Comparison of ENCODE assay signal across 11 cellular contexts in genomic region chr1:110239491-110240430, GRCh38. TPM values are rescaled to one million over a fixed set of nuclear protein-coding genes. Genes with fewer than 3 reads are reported as not detected.
A peak's percentile ranks its signal among the peaks of the same experiment; 100 is the strongest.
DNase-seq lines count a peak whose midpoint lies in the region; ATAC-seq, FAIRE-seq and TF ChIP-seq lines count a peak whose summit lies in the region.
"Had no signal": no experiment of that assay in that cellular context is flagged by ENCODE, and none has a peak within 500 bp of the region (broad histone marks: within the 10 kb centered on the region; RNA-seq: fewer than 3 reads in every experiment).

No MANE protein-coding gene starts in this region.

- H3K4me3 Mint-ChIP-seq in activated T-helper 17 cell treated with anti-CD3 and anti-CD28 coated beads, Interleukin-2, amount 50 U/mL, for 72 hours: no peak overlapping the region
- no peak overlapping the region for H3K4me3 Mint-ChIP-seq in naive B cell
- H3K4me3 Mint-ChIP-seq in T-cell: no peak overlapping the region
- H3K4me3 Mint-ChIP-seq: activated CD4-positive, alpha-beta memory T cell treated with anti-CD3 and anti-CD28 coated beads, Interleukin-2, amount 10 ng/mL, durations not matched to agents 7 days and 5 days; activated naive CD8-positive, alpha-beta T cell treated with anti-CD3 and anti-CD28 coated beads, Interleukin-2, amount 10 ng/mL, durations not matched to agents 7 days and 5 days had no signal

- peaks cover 18% of the 10 kb centered on the region for H3K36me3 Mint-ChIP-seq in activated T-helper 17 cell treated with anti-CD3 and anti-CD28 coated beads, Interleukin-2, amount 50 U/mL, for 72 hours (ENCODE audit: low read depth)
- H3K36me3 Mint-ChIP-seq in naive B cell (no peaks in the 10 kb centered on the region), T-cell (peaks cover 2% of the 10 kb centered on the region)

- H3K9me3 Mint-ChIP-seq in activated T-helper 17 cell treated with anti-CD3 and anti-CD28 coated beads, Interleukin-2, amount 50 U/mL, for 72 hours: no peaks in the 10 kb centered on the region
- no peaks in the 10 kb centered on the region for H3K9me3 Mint-ChIP-seq in naive B cell
- H3K9me3 Mint-ChIP-seq in T-cell: no peaks in the 10 kb centered on the region
- H3K9me3 Mint-ChIP-seq: activated CD4-positive, alpha-beta memory T cell treated with anti-CD3 and anti-CD28 coated beads, Interleukin-2, amount 10 ng/mL, durations not matched to agents 7 days and 5 days; activated naive CD8-positive, alpha-beta T cell treated with anti-CD3 and anti-CD28 coated beads, Interleukin-2, amount 10 ng/mL, durations not matched to agents 7 days and 5 days had no signal

- POLR2A ChIA-PET in T-cell (lab: Charles Lee): no interaction called here

- no peak for ATAC-seq in activated T-helper 17 cell treated with anti-CD3 and anti-CD28 coated beads, Interleukin-2, amount 50 U/mL, for 72 hours (replicated peaks)
- ATAC-seq in naive B cell (ENCODE audit: low read depth in 2 of 2) (no peak), T-cell (replicated peaks in 1 of 4) (no peak), GM19395 (IDR thresholded peaks at IDR 0.05; ENCODE audit: unreplicated experiment) (no peak)

- peak; percentile 69 for FAIRE-seq in GM12892 (lab: Jason Lieb, UNC)

- peak overlapping the region; percentile 45 for H3K27ac ChIP-seq in C4-2B

- TF ChIP-seq CTCF in C4-2B (conservative IDR thresholded peaks at IDR 0.05): no peak

- CTCF ChIA-PET in T-cell (lab: Charles Lee): interaction anchor here (0.7 to 1.0 kb wide), 2 partner anchors 36 to 37 kb away, joined by 5 read pairs; no protein-coding TSS in a partner anchor

- H3K27ac Mint-ChIP-seq in activated T-helper 17 cell treated with anti-CD3 and anti-CD28 coated beads, Interleukin-2, amount 50 U/mL, for 72 hours: peak overlapping the region; percentile 47
- H3K27ac Mint-ChIP-seq in naive B cell: peak overlapping the region in 5 of 6 donors; percentile 29 to 94 (median 80)
- H3K27ac Mint-ChIP-seq in T-cell: no peak overlapping the region
- H3K27ac Mint-ChIP-seq: activated CD4-positive, alpha-beta memory T cell treated with anti-CD3 and anti-CD28 coated beads, Interleukin-2, amount 10 ng/mL, durations not matched to agents 7 days and 5 days; activated naive CD8-positive, alpha-beta T cell treated with anti-CD3 and anti-CD28 coated beads, Interleukin-2, amount 10 ng/mL, durations not matched to agents 7 days and 5 days had no signal

- DNase-seq in GM12892 (ENCODE audit: insufficient read length) (no peak), naive B cell (no peak), T-cell (no peak), CD1c-positive myeloid dendritic cell (ENCODE audit: extremely low spot score) (no peak)
- DNase-seq: activated CD4-positive, alpha-beta memory T cell treated with anti-CD3 and anti-CD28 coated beads, Interleukin-2, amount 10 ng/mL, durations not matched to agents 7 days and 5 days; activated naive CD8-positive, alpha-beta T cell treated with anti-CD3 and anti-CD28 coated beads, Interleukin-2, amount 10 ng/mL, durations not matched to agents 7 days and 5 days; Caco-2; occipital lobe had no signal

- H3K4me1 Mint-ChIP-seq in activated T-helper 17 cell treated with anti-CD3 and anti-CD28 coated beads, Interleukin-2, amount 50 U/mL, for 72 hours: peaks cover 39% of the 10 kb centered on the region
- H3K4me1 Mint-ChIP-seq in naive B cell (peaks cover 24 to 50% (median 26%) of the 10 kb centered on the region in 3 donors), T-cell (peaks cover 2 to 13% (median 3%) of the 10 kb centered on the region in 3 donors)

- no peak for TF ChIP-seq POLR2A in GM12892 (IDR thresholded peaks at IDR 0.05; ENCODE audit: low read depth, low read length)

- no peaks in the 10 kb centered on the region for H3K27me3 Mint-ChIP-seq in activated T-helper 17 cell treated with anti-CD3 and anti-CD28 coated beads, Interleukin-2, amount 50 U/mL, for 72 hours
- H3K27me3 Mint-ChIP-seq in naive B cell: no peaks in the 10 kb centered on the region
- no peaks in the 10 kb centered on the region for H3K27me3 Mint-ChIP-seq in T-cell
- H3K27me3 Mint-ChIP-seq: activated CD4-positive, alpha-beta memory T cell treated with anti-CD3 and anti-CD28 coated beads, Interleukin-2, amount 10 ng/mL, durations not matched to agents 7 days and 5 days; activated naive CD8-positive, alpha-beta T cell treated with anti-CD3 and anti-CD28 coated beads, Interleukin-2, amount 10 ng/mL, durations not matched to agents 7 days and 5 days had no signal

RNA-seq across cellular contexts. Expression of gene KCNC4, which starts 29.6 kb away (rescaled TPM):
- polyA plus RNA-seq in GM12892 (2012; ENCODE audit: missing spikeins): 0.81 TPM
- total RNA-seq in activated T-helper 17 cell treated with anti-CD3 and anti-CD28 coated beads, Interleukin-2, amount 50 U/mL, for 72 hours: 10 to 100 TPM; 13.4 to 18.9 TPM
- polyA plus RNA-seq in naive B cell (ENCODE audit: low read depth in 6 of 6): 1 to 10 TPM; 1.1 to 2.4 (median 1.3) TPM
- total RNA-seq in T-cell: 10 to 100 TPM; 11.0 to 19.4 (median 15.0) TPM

Comparison
In these comparisons a context has a peak if more than half of its experiments do, and no peak if none do; other contexts are left out.
1. H3K27ac Mint-ChIP-seq: peak in activated T-helper 17 cell treated with anti-CD3 and anti-CD28 coated beads, Interleukin-2, amount 50 U/mL, for 72 hours (single experiment) and naive B cell (5 of 6); none in T-cell (0 of 2).